ENCODE assay signal across 1 cellular context in genomic region chr22:35539910-35540599, GRCh38.
TF ChIP-seq lines count a peak whose summit lies in the region.

No MANE protein-coding gene starts in this region.

TF ChIP-seq in HEK293, 187 proteins besides CTCF, POLR2A, EP300 and RAD21 (continued from another document):
- TF ChIP-seq ATF2 (tag by site-specific recombination; IDR thresholded peaks at IDR 0.05; ENCODE audit: low read depth) (no peak), ZNF394 (tag by site-specific recombination; IDR thresholded peaks at IDR 0.05; ENCODE audit: borderline replicate concordance) (no peak), ZNF580 (tag by site-specific recombination; IDR thresholded peaks at IDR 0.05) (no peak), ZNF596 (tag by site-specific recombination; IDR thresholded peaks at IDR 0.05) (no peak), ZNF311 (tag by site-specific recombination; IDR thresholded peaks at IDR 0.05; ENCODE audit: borderline replicate concordance) (no peak), ZNF621 (tag by site-specific recombination; IDR thresholded peaks at IDR 0.05) (no peak), YY1 (tag by site-specific recombination; IDR thresholded peaks at IDR 0.05) (no peak), MYNN (tag by site-specific recombination; IDR thresholded peaks at IDR 0.05; ENCODE audit: borderline replicate concordance) (no peak), ZNF10 (tag by site-specific recombination; IDR thresholded peaks at IDR 0.05) (no peak), ZNF660 (tag by site-specific recombination; IDR thresholded peaks at IDR 0.05) (no peak), ZNF302 (tag by site-specific recombination; IDR thresholded peaks at IDR 0.05; ENCODE audit: low read depth) (no peak), ZNF530 (tag by site-specific recombination; IDR thresholded peaks at IDR 0.05; ENCODE audit: low read depth) (no peak), PATZ1 (tag by site-specific recombination; IDR thresholded peaks at IDR 0.05) (no peak), ZNF830 (tag by site-specific recombination; IDR thresholded peaks at IDR 0.05; ENCODE audit: low read depth) (no peak), ZSCAN16 (tag by site-specific recombination; IDR thresholded peaks at IDR 0.05) (no peak), ZNF266 (tag by site-specific recombination; IDR thresholded peaks at IDR 0.05; ENCODE audit: low read depth) (peak; percentile 32; the same call in 1 of the 2 replicates), ZFP69B (tag by site-specific recombination; IDR thresholded peaks at IDR 0.05) (no peak), ZNF549 (tag by site-specific recombination; IDR thresholded peaks at IDR 0.05) (no peak), ZBTB48 (tag by site-specific recombination; IDR thresholded peaks at IDR 0.05) (peak; percentile 38; the same call in 1 of the 2 replicates), ZBTB44 (tag by site-specific recombination; IDR thresholded peaks at IDR 0.05) (no peak), ZNF777 (tag by site-specific recombination; IDR thresholded peaks at IDR 0.05; ENCODE audit: borderline replicate concordance) (0 out of 2 replicates have a peak, but pooled peaks have one; percentile 40), ZNF707 (tag by site-specific recombination; IDR thresholded peaks at IDR 0.05) (no peak)
